Comparison of ENCODE assay signal across 24 cellular contexts in genomic region chr17:16880121-16880842, GRCh38.
"Had no signal": no experiment of that assay in that cellular context is flagged by ENCODE, and none has a peak within 500 bp of the region (broad histone marks: within the 10 kb centered on the region; RNA-seq: fewer than 3 reads in every experiment).

No MANE protein-coding gene starts in this region.

- DNase-seq: activated CD4-positive, alpha-beta T cell treated with anti-CD3 and anti-CD28 coated beads for 1 hour; activated CD8-positive, alpha-beta T cell treated with anti-CD3 and anti-CD28 coated beads, Interleukin-2, amount 10 ng/mL, durations not matched to agents 7 days and 5 days; activated naive CD4-positive, alpha-beta T cell treated with anti-CD3 and anti-CD28 coated beads for 36 hours; activated naive CD8-positive, alpha-beta T cell treated with anti-CD3 and anti-CD28 coated beads for 36 hours; aorta; body of pancreas; cortex of kidney; effector memory CD8-positive, alpha-beta T cell; kidney; natural killer cell; stimulated activated CD4-positive, alpha-beta T cell treated with anti-CD3 and anti-CD28 coated beads, Interleukin-12 subunit alpha, Interleukin-12 subunit beta, amount 100 ng/mL, for 4 hours; stimulated activated CD4-positive, alpha-beta T cell treated with anti-CD3 and anti-CD28 coated beads, Interleukin-4, amount 100 ng/mL, for 1 hour; substantia nigra; T-helper 17 cell had no signal

- H3K4me2 ChIP-seq: hepatocyte, neural progenitor cell had no signal

- H3K36me3 ChIP-seq: adrenal gland, cardiac muscle cell, gastroesophageal sphincter, neural progenitor cell, right lobe of liver had no signal

- H3K4me3 ChIP-seq: adrenal gland, body of pancreas, cardiac muscle cell, gastroesophageal sphincter, hepatocyte, neural progenitor cell, right lobe of liver had no signal

- H3K27ac Mint-ChIP-seq: activated CD8-positive, alpha-beta T cell treated with anti-CD3 and anti-CD28 coated beads, Interleukin-2, amount 10 ng/mL, durations not matched to agents 7 days and 5 days; activated naive CD4-positive, alpha-beta T cell treated with anti-CD3 and anti-CD28 coated beads for 36 hours; activated naive CD8-positive, alpha-beta T cell treated with anti-CD3 and anti-CD28 coated beads for 36 hours; activated T-helper 1 cell treated with anti-CD3 and anti-CD28 coated beads, Interleukin-12 subunit alpha, Interleukin-12 subunit beta, Interleukin-2, Interleukin-4 antibody, amounts not matched to agents 30 ng/mL and 10 ng/mL and 1 ng/mL, durations not matched to agents 14 hours and 24 hours and 36 hours; effector memory CD8-positive, alpha-beta T cell; memory B cell; natural killer cell; neural progenitor cell; stimulated activated naive CD8-positive, alpha-beta T cell treated with anti-CD3 and anti-CD28 coated beads, Interleukin-15, Interleukin-2, amounts not matched to agents 100 ng/mL and 50 ng/mL, for 24 hours; T-helper 17 cell; type B pancreatic cell had no signal

- H3K9ac ChIP-seq: neural progenitor cell had no signal

- H3K27me3 ChIP-seq: body of pancreas, cardiac muscle cell, hepatocyte, neural progenitor cell, right lobe of liver had no signal

- H3K4me1 Mint-ChIP-seq: activated naive CD8-positive, alpha-beta T cell treated with anti-CD3 and anti-CD28 coated beads for 36 hours; memory B cell; natural killer cell; neural progenitor cell; T-helper 17 cell had no signal

- H3K79me2 ChIP-seq: hepatocyte had no signal

- H3K27me3 Mint-ChIP-seq: type B pancreatic cell had no signal

- H3K27ac ChIP-seq: adrenal gland, body of pancreas, cardiac muscle cell, gastroesophageal sphincter, hepatocyte, neural progenitor cell, right lobe of liver had no signal

- H3K36me3 Mint-ChIP-seq: activated naive CD8-positive, alpha-beta T cell treated with anti-CD3 and anti-CD28 coated beads for 36 hours; memory B cell; natural killer cell; neural progenitor cell; type B pancreatic cell had no signal

- H3K4me1 ChIP-seq: adrenal gland, body of pancreas, gastroesophageal sphincter, neural progenitor cell had no signal

- H3K9me3 ChIP-seq: adrenal gland, body of pancreas, right lobe of liver had no signal

- H2AFZ ChIP-seq: hepatocyte, neural progenitor cell had no signal

- H3K9me3 Mint-ChIP-seq: activated T-helper 1 cell treated with anti-CD3 and anti-CD28 coated beads, Interleukin-12 subunit alpha, Interleukin-12 subunit beta, Interleukin-2, Interleukin-4 antibody, amounts not matched to agents 30 ng/mL and 10 ng/mL and 1 ng/mL, durations not matched to agents 14 hours and 24 hours and 36 hours; natural killer cell had no signal

- H3K4me3 Mint-ChIP-seq: activated CD8-positive, alpha-beta T cell treated with anti-CD3 and anti-CD28 coated beads, Interleukin-2, amount 10 ng/mL, durations not matched to agents 7 days and 5 days; activated naive CD4-positive, alpha-beta T cell treated with anti-CD3 and anti-CD28 coated beads for 36 hours; activated naive CD8-positive, alpha-beta T cell treated with anti-CD3 and anti-CD28 coated beads for 36 hours; activated T-helper 1 cell treated with anti-CD3 and anti-CD28 coated beads, Interleukin-12 subunit alpha, Interleukin-12 subunit beta, Interleukin-2, Interleukin-4 antibody, amounts not matched to agents 30 ng/mL and 10 ng/mL and 1 ng/mL, durations not matched to agents 14 hours and 24 hours and 36 hours; effector memory CD8-positive, alpha-beta T cell; memory B cell; natural killer cell; neural progenitor cell; stimulated activated naive CD8-positive, alpha-beta T cell treated with anti-CD3 and anti-CD28 coated beads, Interleukin-15, Interleukin-2, amounts not matched to agents 100 ng/mL and 50 ng/mL, for 24 hours; T-helper 17 cell; type B pancreatic cell had no signal
